ENCODE assay signal across 20 cellular contexts in genomic region chr2:21650566-21650965, GRCh38.
DNase-seq lines count a peak whose midpoint lies in the region; TF ChIP-seq lines count a peak whose summit lies in the region.
"Had no signal": no experiment of that assay in that cellular context is flagged by ENCODE, and none has a peak within 500 bp of the region (broad histone marks: within the 10 kb centered on the region; RNA-seq: fewer than 3 reads in every experiment).

No MANE protein-coding gene starts in this region.

- TF ChIP-seq CTCF in smooth muscle cell (IDR thresholded peaks at IDR 0.05; ENCODE audit: borderline replicate concordance, insufficient read depth, poor library complexity, severe bottlenecking) (no peak), GM10266 (IDR thresholded peaks at IDR 0.05; ENCODE audit: control insufficient read depth, insufficient read depth, low read depth, missing control alignments) (no peak)

- 32% methylated on average over 4 of the region's 4 CpGs for WGBS in smooth muscle cell (ENCODE audit: low lambda C conversion rate)

- H3K4me2 ChIP-seq in smooth muscle cell = peak overlapping the region; percentile 30
- H3K4me2 ChIP-seq: BLaER1 had no signal

- no peaks in the 10 kb centered on the region for H3K79me2 ChIP-seq in smooth muscle cell (ENCODE audit: low read depth)

- no peaks in the 10 kb centered on the region for H3K9me3 ChIP-seq in smooth muscle cell (replicated peaks; ENCODE audit: low read depth)
- H3K9me3 ChIP-seq: BLaER1 had no signal

- no peaks in the 10 kb centered on the region for H3F3A ChIP-seq in smooth muscle cell (ENCODE audit: low read depth)

- no peak overlapping the region for H3K27ac ChIP-seq in smooth muscle cell (ENCODE audit: low read depth)
- H3K27ac ChIP-seq: BLaER1, HL-60 had no signal

- H2AFZ ChIP-seq in smooth muscle cell (ENCODE audit: low read depth) = no peak overlapping the region

- H4K20me1 ChIP-seq in smooth muscle cell (ENCODE audit: low read depth) = no peaks in the 10 kb centered on the region
- H4K20me1 ChIP-seq: BLaER1 had no signal

- H3K36me3 ChIP-seq in smooth muscle cell (ENCODE audit: low read depth) = no peaks in the 10 kb centered on the region
- H3K36me3 ChIP-seq: BLaER1 had no signal

- DNase-seq in EL (peak; percentile 76), NCI-H69 (lab: John Stamatoyannopoulos, UW) (peak; percentile 3), hepatic stellate cell (ENCODE audit: low spot score) (peak; percentile 16), smooth muscle cell (lab: John Stamatoyannopoulos, UW; ENCODE audit: unreplicated experiment) (no peak), GM10266 (ENCODE audit: extremely low spot score) (no peak), NCI-H2171 treated with DMSO at 0.1 percent for 48 hours (lab: John Stamatoyannopoulos, UW) (no peak), NOMO-1 (lab: John Stamatoyannopoulos, UW; ENCODE audit: unreplicated experiment in 2 of 2) (no peak)
- DNase-seq: CD4-positive, alpha-beta T cell; COR-L47; DMS 273 treated with DMSO at 0.1 percent for 48 hours; DND-41; MV-4-11; NCI-H1105 treated with DMSO at 0.1 percent for 48 hours; NCI-H1694 treated with DMSO at 0.1 percent for 48 hours; NCI-H2081 treated with DMSO at 0.1 percent for 48 hours; NCI-H510A; NCI-H748 treated with DMSO at 0.1 percent for 48 hours; SIG-M5 had no signal

- no peak overlapping the region for H3K4me3 ChIP-seq in smooth muscle cell
- H3K4me3 ChIP-seq: BLaER1 had no signal

- no peaks in the 10 kb centered on the region for H3K27me3 ChIP-seq in smooth muscle cell (ENCODE audit: low read depth)
- H3K27me3 ChIP-seq: BLaER1 had no signal

- H3K9ac ChIP-seq in smooth muscle cell (ENCODE audit: low read depth) = no peak overlapping the region
- H3K9ac ChIP-seq: BLaER1 had no signal

- peaks cover 8% of the 10 kb centered on the region for H3K4me1 ChIP-seq in smooth muscle cell (ENCODE audit: low read depth)
- H3K4me1 ChIP-seq: BLaER1 had no signal

Comparison
In these comparisons a context has a peak if more than half of its experiments do, and no peak if none do; other contexts are left out.
1. DNase-seq: peak in EL (single experiment), NCI-H69 (single experiment) and hepatic stellate cell (single experiment); none in smooth muscle cell (single experiment), GM10266 (single experiment), NCI-H2171 treated with DMSO at 0.1 percent for 48 hours (single experiment) and NOMO-1 (0 of 2).